9 cellular contexts compared by ENCODE assay signal in genomic region chr11:3916962-3917361, GRCh38.
DNase-seq lines count a peak whose midpoint lies in the region; ATAC-seq and TF ChIP-seq lines count a peak whose summit lies in the region.
"Had no signal": no experiment of that assay in that cellular context is flagged by ENCODE, and none has a peak within 500 bp of the region (broad histone marks: within the 10 kb centered on the region; RNA-seq: fewer than 3 reads in every experiment).

No MANE protein-coding gene starts in this region.

- ATAC-seq in CD8-positive, alpha-beta T cell = peak; percentile 20
- ATAC-seq in activated naive CD8-positive, alpha-beta T cell treated with anti-CD3 and anti-CD28 coated beads, Interleukin-2, amount 10 ng/mL, durations not matched to agents 7 days and 5 days (ENCODE audit: low read depth) = peak; percentile 16
- ATAC-seq in gastrocnemius medialis (no peak), GM18505 (IDR thresholded peaks at IDR 0.05; ENCODE audit: unreplicated experiment) (no peak)

- TF ChIP-seq POLR2A in gastrocnemius medialis (IDR thresholded peaks at IDR 0.05) = no peak
- TF ChIP-seq POLR2A in GM18505 (IDR thresholded peaks at IDR 0.05; ENCODE audit: borderline replicate concordance, extremely low read depth, insufficient read depth, insufficient read length) = no peak

- H2AFZ ChIP-seq in OCI-LY1 (ENCODE audit: low read length) = no peak overlapping the region

- CTCF ChIA-PET in CD8-positive, alpha-beta T cell (lab: Charles Lee) = interaction anchor here (1.4 to 4.5 kb wide), 2 partner anchors 11 to 62 kb away, joined by 3 to 17 read pairs; partner anchors contain the start of gene STIM1

- H3K4me3 Mint-ChIP-seq in CD8-positive, alpha-beta T cell = peak overlapping the region; percentile 1
- H3K4me3 Mint-ChIP-seq in activated naive CD8-positive, alpha-beta T cell treated with anti-CD3 and anti-CD28 coated beads, Interleukin-2, amount 10 ng/mL, durations not matched to agents 7 days and 5 days = no peak overlapping the region
- H3K4me3 Mint-ChIP-seq: nephron had no signal

- H3K27ac ChIP-seq in CD8-positive, alpha-beta T cell (ENCODE audit: low read depth, low read length) = no peak overlapping the region
- H3K27ac ChIP-seq in OCI-LY1 (ENCODE audit: low read depth, low read length, poor library complexity, severe bottlenecking) (peak overlapping the region; percentile 53), gastrocnemius medialis (peak overlapping the region in 3 of 4 donors; percentile 16 to 63 (median 39))

- intact Hi-C loops in CD8-positive, alpha-beta T cell (cut with DNase I, micrococcal nuclease) = no loop called here
- intact Hi-C loops in gastrocnemius medialis (cut with DNase I; ENCODE audit: low total_unique reads) = no loop called here

- H3K4me1 Mint-ChIP-seq in CD8-positive, alpha-beta T cell (ENCODE audit: low read depth) = peaks cover 72% of the 10 kb centered on the region
- peaks cover 50% of the 10 kb centered on the region for H3K4me1 Mint-ChIP-seq in activated naive CD8-positive, alpha-beta T cell treated with anti-CD3 and anti-CD28 coated beads, Interleukin-2, amount 10 ng/mL, durations not matched to agents 7 days and 5 days
- H3K4me1 Mint-ChIP-seq: nephron had no signal

- H3K9ac ChIP-seq in OCI-LY1 (ENCODE audit: low read length) = no peak overlapping the region

- in situ Hi-C loops in gastrocnemius medialis (cut with MboI; ENCODE audit: low sequenced_read_pairs in 4 of 4) = no loop called here

- peaks cover 65% of the 10 kb centered on the region for H3K4me1 ChIP-seq in CD8-positive, alpha-beta T cell (ENCODE audit: insufficient read depth, low read length)
- H3K4me1 ChIP-seq in OCI-LY1 (ENCODE audit: insufficient read depth, low read length, severe bottlenecking) (peaks cover 33% of the 10 kb centered on the region), gastrocnemius medialis (peaks cover 33 to 36% of the 10 kb centered on the region in 2 donors)

- H3K9me2 ChIP-seq in OCI-LY1 (ENCODE audit: low read depth, low read length) = no peaks in the 10 kb centered on the region

- H3F3A ChIP-seq in OCI-LY1 (ENCODE audit: insufficient read depth, low read length) = no peaks in the 10 kb centered on the region

- POLR2A ChIA-PET in CD8-positive, alpha-beta T cell (lab: Charles Lee) = no interaction called here
- POLR2A ChIA-PET in activated naive CD8-positive, alpha-beta T cell treated with anti-CD3 and anti-CD28 coated beads, Interleukin-2, amount 10 ng/mL, durations not matched to agents 7 days and 5 days (lab: Charles Lee) = no interaction called here

- no peaks in the 10 kb centered on the region for H3K36me3 ChIP-seq in CD8-positive, alpha-beta T cell (ENCODE audit: insufficient read depth, low read length)
- no peaks in the 10 kb centered on the region for H3K36me3 ChIP-seq in OCI-LY1 (ENCODE audit: insufficient read depth, low read length)
- no peaks in the 10 kb centered on the region for H3K36me3 ChIP-seq in gastrocnemius medialis

- H3K27ac Mint-ChIP-seq in CD8-positive, alpha-beta T cell = peak overlapping the region; percentile 82
- no peak overlapping the region for H3K27ac Mint-ChIP-seq in activated naive CD8-positive, alpha-beta T cell treated with anti-CD3 and anti-CD28 coated beads, Interleukin-2, amount 10 ng/mL, durations not matched to agents 7 days and 5 days

- DNase-seq in CD8-positive, alpha-beta T cell = peak in 1 of 7 experiments; percentile 17
- DNase-seq in activated naive CD8-positive, alpha-beta T cell treated with anti-CD3 and anti-CD28 coated beads, Interleukin-2, amount 10 ng/mL, durations not matched to agents 7 days and 5 days = no peak
- DNase-seq in gastrocnemius medialis (no peak), GOT3 (lab: John Stamatoyannopoulos, UW) (no peak), HK-2 (ENCODE audit: unreplicated experiment) (no peak), GM19238 (ENCODE audit: insufficient read length, low spot score) (no peak)

- no peak overlapping the region for H3K4me3 ChIP-seq in CD8-positive, alpha-beta T cell (ENCODE audit: low read depth, low read length)
- H3K4me3 ChIP-seq in OCI-LY1 (ENCODE audit: low read depth, low read length, poor library complexity, severe bottlenecking) (no peak overlapping the region), gastrocnemius medialis (no peak overlapping the region)

- H3K79me2 ChIP-seq in OCI-LY1 (ENCODE audit: insufficient read depth, low read length) = no peaks in the 10 kb centered on the region

- H3K36me3 Mint-ChIP-seq in CD8-positive, alpha-beta T cell = peaks cover 2% of the 10 kb centered on the region
- H3K36me3 Mint-ChIP-seq in activated naive CD8-positive, alpha-beta T cell treated with anti-CD3 and anti-CD28 coated beads, Interleukin-2, amount 10 ng/mL, durations not matched to agents 7 days and 5 days = peaks cover 22% of the 10 kb centered on the region

- H3K9me3 ChIP-seq in CD8-positive, alpha-beta T cell (ENCODE audit: low read length) = no peaks in the 10 kb centered on the region
- H3K9me3 ChIP-seq in OCI-LY1 (ENCODE audit: low read length) = 0 out of 2 replicates have a peak, but pooled peaks cover 3% of the 10 kb centered on the region
- H3K9me3 ChIP-seq in gastrocnemius medialis = no peaks in the 10 kb centered on the region

- no peaks in the 10 kb centered on the region for H3K27me3 ChIP-seq in CD8-positive, alpha-beta T cell (ENCODE audit: insufficient read depth, low read length)
- H3K27me3 ChIP-seq in OCI-LY1 (ENCODE audit: insufficient read depth, low read length) (no peaks in the 10 kb centered on the region), gastrocnemius medialis (no peaks in the 10 kb centered on the region)

- H4K20me1 ChIP-seq in OCI-LY1 (ENCODE audit: insufficient read depth, low read length) = no peaks in the 10 kb centered on the region

- TF ChIP-seq CTCF in CD8-positive, alpha-beta T cell (IDR thresholded peaks at IDR 0.05) = no peak
- TF ChIP-seq CTCF in OCI-LY1 (IDR thresholded peaks at IDR 0.05; ENCODE audit: low read length) (no peak), gastrocnemius medialis (IDR thresholded peaks at IDR 0.05 in 4 of 5, conservative IDR thresholded peaks at IDR 0.05 in 1 of 5) (no peak)

- no peaks in the 10 kb centered on the region for H3K27me3 Mint-ChIP-seq in CD8-positive, alpha-beta T cell (ENCODE audit: low read depth)
- H3K27me3 Mint-ChIP-seq in activated naive CD8-positive, alpha-beta T cell treated with anti-CD3 and anti-CD28 coated beads, Interleukin-2, amount 10 ng/mL, durations not matched to agents 7 days and 5 days = no peaks in the 10 kb centered on the region

- no peaks in the 10 kb centered on the region for H3K9me3 Mint-ChIP-seq in CD8-positive, alpha-beta T cell
- H3K9me3 Mint-ChIP-seq in activated naive CD8-positive, alpha-beta T cell treated with anti-CD3 and anti-CD28 coated beads, Interleukin-2, amount 10 ng/mL, durations not matched to agents 7 days and 5 days = no peaks in the 10 kb centered on the region
- H3K9me3 Mint-ChIP-seq: nephron had no signal

- peak overlapping the region; percentile 8; the same call in 1 of the 2 replicates for H3K4me2 ChIP-seq in OCI-LY1 (ENCODE audit: low read length)

Comparison
In these comparisons a context has a peak if more than half of its experiments do, and no peak if none do; other contexts are left out.
1. ATAC-seq: peak in CD8-positive, alpha-beta T cell (single experiment) and activated naive CD8-positive, alpha-beta T cell treated with anti-CD3 and anti-CD28 coated beads, Interleukin-2, amount 10 ng/mL, durations not matched to agents 7 days and 5 days (single experiment); none in gastrocnemius medialis (0 of 2) and GM18505 (single experiment).